13 cellular contexts compared by ENCODE assay signal in the genomic region with DNA sequence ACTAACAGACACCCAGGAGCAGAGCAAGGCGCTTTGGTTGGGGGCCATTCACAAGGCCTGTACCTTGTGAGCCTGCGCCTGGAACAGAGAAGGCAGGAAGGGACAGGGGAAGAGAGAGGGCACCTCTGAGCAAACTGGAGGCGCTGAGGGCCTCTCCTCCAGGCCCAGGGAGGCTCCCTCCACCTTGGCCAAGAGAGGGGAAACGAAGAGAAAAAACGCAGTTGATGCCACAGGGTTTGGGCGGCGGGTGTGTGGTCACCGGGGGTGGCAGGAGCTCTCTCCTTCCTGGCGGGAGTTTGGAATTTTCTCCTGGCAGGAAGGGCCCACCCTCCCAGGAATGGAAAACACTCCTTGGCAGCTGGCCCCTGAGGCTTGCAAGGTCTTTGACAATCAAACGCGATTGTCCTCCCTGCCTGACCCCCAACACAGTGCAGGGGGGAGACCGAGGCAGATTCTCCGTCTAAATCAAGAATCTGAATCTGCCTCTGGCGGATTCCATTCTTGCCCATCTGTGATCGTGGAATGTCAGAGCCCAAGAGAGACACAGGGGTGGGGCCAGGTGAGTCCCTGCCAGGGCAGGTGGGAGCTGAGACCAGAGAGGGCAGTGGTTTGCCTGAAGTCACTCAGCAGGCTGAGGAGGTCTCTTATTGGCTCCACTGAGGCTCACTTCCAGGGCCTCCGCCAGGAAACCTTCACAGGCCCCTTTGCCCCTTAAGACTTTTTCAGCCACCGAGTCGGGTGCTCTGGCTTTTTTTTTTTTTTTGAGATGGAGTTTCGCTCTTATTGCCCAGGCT. TPM values are rescaled to one million over a fixed set of nuclear protein-coding genes. Genes with fewer than 3 reads are reported as not detected.
DNase-seq lines count a peak whose midpoint lies in the region; TF ChIP-seq lines count a peak whose summit lies in the region.
"Had no signal": no experiment of that assay in that cellular context is flagged by ENCODE, and none has a peak within 500 bp of the region (broad histone marks: within the 10 kb centered on the region; RNA-seq: fewer than 3 reads in every experiment).

No MANE protein-coding gene starts in this region.

- H3K4me2 ChIP-seq in BLaER1 (peak overlapping the region; percentile 74), parathyroid adenoma (ENCODE audit: low read length) (no peak overlapping the region)
- H3K4me2 ChIP-seq: smooth muscle cell had no signal

- TF ChIP-seq CTCF in esophagus muscularis mucosa (IDR thresholded peaks at IDR 0.05), result no peak
- no peak for TF ChIP-seq CTCF in parathyroid adenoma (IDR thresholded peaks at IDR 0.05)

- DNase-seq in NT2/D1 (ENCODE audit: low read depth, low spot score) (no peak), esophagus muscularis mucosa (ENCODE audit: extremely low spot score) (no peak), COLO668 (lab: John Stamatoyannopoulos, UW; ENCODE audit: unreplicated experiment) (no peak), inferior parietal cortex (ENCODE audit: extremely low spot score) (no peak), D341Med (ENCODE audit: low spot score) (no peak)
- no peak for DNase-seq in stimulated activated CD4-positive, alpha-beta T cell treated with anti-CD3 and anti-CD28 coated beads, Interleukin-2, amount 100 ng/mL, for 48 hours
- DNase-seq: activated CD4-positive, alpha-beta T cell treated with anti-CD3 and anti-CD28 coated beads, Interleukin-2, amount 10 ng/mL, durations not matched to agents 24 days and 14 days; activated effector memory CD4-positive, alpha-beta T cell treated with Interleukin-2 at 50 U/mL for 16 hours; NCI-H2227 treated with DMSO at 0.1 percent for 48 hours had no signal

- no peak for TF ChIP-seq EP300 in esophagus muscularis mucosa (IDR thresholded peaks at IDR 0.05)

- TF ChIP-seq POLR2A in esophagus muscularis mucosa (IDR thresholded peaks at IDR 0.05; ENCODE audit: low read depth), result no peak

- H3K4me1 ChIP-seq in BLaER1 (peaks cover 38% of the 10 kb centered on the region), NT2/D1 (ENCODE audit: insufficient read depth, insufficient read length) (peaks cover 23% of the 10 kb centered on the region), esophagus muscularis mucosa (peaks cover 46 to 50% (median 49%) of the 10 kb centered on the region in 4 donors), parathyroid adenoma (peaks cover 19% of the 10 kb centered on the region)

- H3K4me3 ChIP-seq in BLaER1 (no peak overlapping the region), NT2/D1 (ENCODE audit: insufficient read length, low read depth) (no peak overlapping the region), esophagus muscularis mucosa (no peak overlapping the region), parathyroid adenoma (ENCODE audit: low read depth, low read length) (no peak overlapping the region)
- H3K4me3 ChIP-seq: smooth muscle cell had no signal

- H3K36me3 ChIP-seq in BLaER1, result no peaks in the 10 kb centered on the region
- H3K36me3 ChIP-seq in NT2/D1 (ENCODE audit: insufficient read depth, insufficient read length, low read length), result no peaks in the 10 kb centered on the region
- H3K36me3 ChIP-seq in esophagus muscularis mucosa, result no peaks in the 10 kb centered on the region
- H3K36me3 ChIP-seq in parathyroid adenoma (ENCODE audit: control insufficient read depth, insufficient read depth, low read length), result no peaks in the 10 kb centered on the region

- no peaks in the 10 kb centered on the region for H3K79me2 ChIP-seq in parathyroid adenoma

- 72% methylated on average over 17 of the region's 19 CpGs for WGBS in esophagus muscularis mucosa

- H3K9me3 ChIP-seq in BLaER1 (0 out of 2 replicates have a peak, but pooled peaks cover 6% of the 10 kb centered on the region), NT2/D1 (ENCODE audit: insufficient read depth, low read length) (no peaks in the 10 kb centered on the region), esophagus muscularis mucosa (no peaks in the 10 kb centered on the region), parathyroid adenoma (ENCODE audit: control insufficient read depth, low read length) (no peaks in the 10 kb centered on the region)

- intact Hi-C loops in esophagus muscularis mucosa (cut with DNase I), result no loop called here

- H3K27ac ChIP-seq in BLaER1, result peak overlapping the region; percentile 6; the same call in 1 of the 2 replicates
- peak overlapping the region; percentile 57 to 68 (median 62) for H3K27ac ChIP-seq in esophagus muscularis mucosa (replicated peaks in 1 of 4)
- peak overlapping the region; percentile 67 for H3K27ac ChIP-seq in parathyroid adenoma
- H3K27ac ChIP-seq: C4-2B had no signal

- H4K20me1 ChIP-seq in BLaER1, result 0 out of 2 replicates have a peak, but pooled peaks cover 5% of the 10 kb centered on the region

- H3K9ac ChIP-seq in BLaER1, result no peak overlapping the region
- H3K9ac ChIP-seq in NT2/D1 (ENCODE audit: insufficient read length, low read depth), result peak overlapping the region; percentile 42
- H3K9ac ChIP-seq in parathyroid adenoma, result no peak overlapping the region

- no peaks in the 10 kb centered on the region for H3K27me3 ChIP-seq in BLaER1
- H3K27me3 ChIP-seq in NT2/D1 (ENCODE audit: insufficient read depth, insufficient read length), result no peaks in the 10 kb centered on the region
- H3K27me3 ChIP-seq in esophagus muscularis mucosa, result peaks cover 0 to 6% (median 0%) of the 10 kb centered on the region in 4 donors
- H3K27me3 ChIP-seq in parathyroid adenoma (ENCODE audit: control insufficient read depth, insufficient read depth, low read length), result no peaks in the 10 kb centered on the region

- H2AFZ ChIP-seq in parathyroid adenoma, result peak overlapping the region; percentile 38

RNA-seq across cellular contexts. Expression of gene RPL3, which starts 21.0 kb away (rescaled TPM):
- 1,000 to 10,000 TPM; 2,019 to 2,284 (median 2,183) TPM for total RNA-seq in esophagus muscularis mucosa

RNA-seq across cellular contexts. Expression of gene SYNGR1, which starts 51.4 kb away (rescaled TPM):
- total RNA-seq in esophagus muscularis mucosa, result 10 to 100 TPM; 14.4 to 29.4 (median 24.0) TPM
- total RNA-seq: activated CD4-positive, alpha-beta T cell treated with anti-CD3 and anti-CD28 coated beads, Interleukin-2, amount 10 ng/mL, durations not matched to agents 24 days and 14 days had no signal

RNA-seq across cellular contexts. Expression of gene PDGFB, which starts 53.6 kb away (rescaled TPM):
- total RNA-seq in esophagus muscularis mucosa, result 10 to 100 TPM; 12.3 to 25.4 (median 18.8) TPM

Comparison
In these comparisons a context has a peak if more than half of its experiments do, and no peak if none do; other contexts are left out.
1. H3K27ac ChIP-seq: peak in every context shown above with its lines; median percentile 67 in parathyroid adenoma; 62 in esophagus muscularis mucosa; 6 in BLaER1.